Comparison of ENCODE assay signal across 15 cellular contexts in the genomic region with DNA sequence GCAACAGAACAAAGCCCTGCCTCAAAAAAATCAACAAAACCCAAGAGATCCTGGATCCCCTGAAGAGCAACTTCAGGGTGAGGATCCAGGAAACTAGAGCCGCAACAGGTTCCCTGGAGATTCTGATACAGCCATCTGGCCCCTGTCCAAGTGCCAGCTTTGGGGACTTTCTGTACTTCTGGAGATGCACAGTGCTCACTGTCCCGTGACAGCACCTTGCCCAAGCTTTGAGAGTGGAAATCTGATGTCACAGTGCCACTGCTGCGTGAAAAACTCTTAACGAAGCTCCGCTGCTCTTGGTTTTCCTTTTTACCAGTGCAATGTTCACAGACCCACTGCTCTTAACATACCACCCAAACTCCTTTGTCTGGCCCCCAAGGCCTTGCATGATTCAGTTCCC. TPM values are rescaled to one million over a fixed set of nuclear protein-coding genes. Genes with fewer than 3 reads are reported as not detected.
A peak's percentile ranks its signal among the peaks of the same experiment; 100 is the strongest.
DNase-seq lines count a peak whose midpoint lies in the region; ATAC-seq and TF ChIP-seq lines count a peak whose summit lies in the region.
"Had no signal": no experiment of that assay in that cellular context is flagged by ENCODE, and none has a peak within 500 bp of the region (broad histone marks: within the 10 kb centered on the region; RNA-seq: fewer than 3 reads in every experiment).

No MANE protein-coding gene starts in this region.

- H3K27ac ChIP-seq in PC-9 (peak overlapping the region; percentile 38; the same call in 1 of the 2 replicates), endodermal cell (ENCODE audit: low read depth, low read length) (no peak overlapping the region), ovary (peak overlapping the region in 1 of 2 donors; percentile 11)
- H3K27ac ChIP-seq: coronary artery, upper lobe of right lung had no signal

- CTCF ChIA-PET in activated CD4-positive, alpha-beta T cell treated with anti-CD3 and anti-CD28 coated beads, Interleukin-2, amount 10 ng/mL, durations not matched to agents 7 days and 5 days (lab: Charles Lee) = interaction anchor here (1.6 to 4.5 kb wide), 3 partner anchors 9 to 225 kb away, joined by 3 to 27 read pairs (median 8); no protein-coding TSS in a partner anchor
- CTCF ChIA-PET in PC-9 (lab: Charles Lee) = interaction anchor here (0.6 kb wide), 1 partner anchor 16 kb away, joined by 3 read pairs; no protein-coding TSS in a partner anchor

- H3K4me1 ChIP-seq in PC-9 (replicated peaks; ENCODE audit: insufficient read depth) = peaks cover 24% of the 10 kb centered on the region
- no peaks in the 10 kb centered on the region for H3K4me1 ChIP-seq in endodermal cell (ENCODE audit: control insufficient read depth, insufficient read depth, low read length)
- peaks cover 7% of the 10 kb centered on the region for H3K4me1 ChIP-seq in ovary (ENCODE audit: insufficient read depth)
- H3K4me1 ChIP-seq: upper lobe of right lung had no signal

- no peak for ATAC-seq in stimulated activated effector memory CD8-positive, alpha-beta T cell treated with anti-CD3 and anti-CD28 coated beads, Interleukin-12 subunit alpha, Interleukin-12 subunit beta, amount 100 ng/mL, for 72 hours
- ATAC-seq in GM18909 (IDR thresholded peaks at IDR 0.05; ENCODE audit: poor library complexity, unreplicated experiment) (no peak), HG02870 (IDR thresholded peaks at IDR 0.05; ENCODE audit: unreplicated experiment) (no peak)

- intact Hi-C loops in PC-9 (cut with micrococcal nuclease; ENCODE audit: unreplicated experiment) = loop anchor here (10.0 kb wide), 1 partner anchor 1335 kb away; the partner anchor contains the start of gene CDCA8
- intact Hi-C loops in ovary (cut with DNase I) = no loop called here

- H3F3A ChIP-seq in PC-9 (ENCODE audit: insufficient read depth, low read depth) = peaks cover 36% of the 10 kb centered on the region

- no peak for DNase-seq in activated CD4-positive, alpha-beta T cell treated with anti-CD3 and anti-CD28 coated beads, Interleukin-2, amount 10 ng/mL, durations not matched to agents 7 days and 5 days
- DNase-seq in activated CD4-positive, alpha-beta T cell treated with anti-CD3 and anti-CD28 coated beads, Interleukin-2, amount 50 U/mL, for 4 hours = no peak
- no peak for DNase-seq in PC-9
- no peak for DNase-seq in endodermal cell
- DNase-seq in stimulated activated effector memory CD8-positive, alpha-beta T cell treated with anti-CD3 and anti-CD28 coated beads, Interleukin-12 subunit alpha, Interleukin-12 subunit beta, amount 100 ng/mL, for 72 hours (ENCODE audit: low spot score in 2 of 2) = no peak
- no peak for DNase-seq in ovary
- DNase-seq: ACHN, amygdala, DMS53, OCI-M1, posterior cingulate gyrus, upper lobe of right lung had no signal

- POLR2A ChIA-PET in activated CD4-positive, alpha-beta T cell treated with anti-CD3 and anti-CD28 coated beads, Interleukin-2, amount 10 ng/mL, durations not matched to agents 7 days and 5 days (lab: Charles Lee) = no interaction called here
- POLR2A ChIA-PET in PC-9 (lab: Charles Lee; ENCODE audit: unreplicated experiment) = no interaction called here

- H3K27me3 Mint-ChIP-seq in activated CD4-positive, alpha-beta T cell treated with anti-CD3 and anti-CD28 coated beads, Interleukin-2, amount 10 ng/mL, durations not matched to agents 7 days and 5 days = no peaks in the 10 kb centered on the region
- H3K27me3 Mint-ChIP-seq in endodermal cell (ENCODE audit: insufficient read depth) = no peaks in the 10 kb centered on the region

- peak overlapping the region; percentile 86 for H3K27ac Mint-ChIP-seq in activated CD4-positive, alpha-beta T cell treated with anti-CD3 and anti-CD28 coated beads, Interleukin-2, amount 10 ng/mL, durations not matched to agents 7 days and 5 days
- H3K27ac Mint-ChIP-seq in endodermal cell = peak overlapping the region; percentile 31
- peak overlapping the region; percentile 89 for H3K27ac Mint-ChIP-seq in stimulated activated effector memory CD8-positive, alpha-beta T cell treated with anti-CD3 and anti-CD28 coated beads, Interleukin-12 subunit alpha, Interleukin-12 subunit beta, amount 100 ng/mL, for 72 hours

- TF ChIP-seq CTCF in PC-9 (conservative IDR thresholded peaks at IDR 0.05) (no peak), endodermal cell (conservative IDR thresholded peaks at IDR 0.05) (no peak), ovary (IDR thresholded peaks at IDR 0.05) (no peak)

- no peak overlapping the region for H3K4me2 ChIP-seq in PC-9

- H3K4me1 Mint-ChIP-seq in activated CD4-positive, alpha-beta T cell treated with anti-CD3 and anti-CD28 coated beads, Interleukin-2, amount 10 ng/mL, durations not matched to agents 7 days and 5 days = peaks cover 27% of the 10 kb centered on the region
- no peaks in the 10 kb centered on the region for H3K4me1 Mint-ChIP-seq in endodermal cell
- peaks cover 9% of the 10 kb centered on the region for H3K4me1 Mint-ChIP-seq in stimulated activated effector memory CD8-positive, alpha-beta T cell treated with anti-CD3 and anti-CD28 coated beads, Interleukin-12 subunit alpha, Interleukin-12 subunit beta, amount 100 ng/mL, for 72 hours

- no peak overlapping the region for H3K4me3 Mint-ChIP-seq in activated CD4-positive, alpha-beta T cell treated with anti-CD3 and anti-CD28 coated beads, Interleukin-2, amount 10 ng/mL, durations not matched to agents 7 days and 5 days
- H3K4me3 Mint-ChIP-seq in endodermal cell = no peak overlapping the region
- no peak overlapping the region for H3K4me3 Mint-ChIP-seq in stimulated activated effector memory CD8-positive, alpha-beta T cell treated with anti-CD3 and anti-CD28 coated beads, Interleukin-12 subunit alpha, Interleukin-12 subunit beta, amount 100 ng/mL, for 72 hours

- peaks cover 42% of the 10 kb centered on the region for H3K36me3 Mint-ChIP-seq in activated CD4-positive, alpha-beta T cell treated with anti-CD3 and anti-CD28 coated beads, Interleukin-2, amount 10 ng/mL, durations not matched to agents 7 days and 5 days (ENCODE audit: low read depth)
- peaks cover 64% of the 10 kb centered on the region for H3K36me3 Mint-ChIP-seq in endodermal cell (ENCODE audit: low read depth)
- H3K36me3 Mint-ChIP-seq in stimulated activated effector memory CD8-positive, alpha-beta T cell treated with anti-CD3 and anti-CD28 coated beads, Interleukin-12 subunit alpha, Interleukin-12 subunit beta, amount 100 ng/mL, for 72 hours = peaks cover 84% of the 10 kb centered on the region

- H3K36me3 ChIP-seq in PC-9 (ENCODE audit: low read depth) (peaks cover 20% of the 10 kb centered on the region; the same call in 1 of the 2 replicates), endodermal cell (ENCODE audit: control insufficient read depth, insufficient read depth, low read length) (peaks cover 80% of the 10 kb centered on the region), ovary (no peaks in the 10 kb centered on the region)

- no peak overlapping the region for H3K9ac ChIP-seq in endodermal cell (ENCODE audit: extremely low read depth, low read length, poor library complexity, severe bottlenecking)

- no peaks in the 10 kb centered on the region for H3K9me2 ChIP-seq in PC-9 (ENCODE audit: insufficient read depth)

- no peak for TF ChIP-seq POLR2A in ovary (IDR thresholded peaks at IDR 0.05)

- peaks cover 3% of the 10 kb centered on the region for H4K20me1 ChIP-seq in PC-9 (ENCODE audit: insufficient read depth)

- peaks cover 21% of the 10 kb centered on the region; the same call in 1 of the 2 replicates for H3K79me2 ChIP-seq in PC-9 (ENCODE audit: low read depth)

- no peak for TF ChIP-seq EP300 in ovary (IDR thresholded peaks at IDR 0.05)

- H3K9me3 Mint-ChIP-seq in activated CD4-positive, alpha-beta T cell treated with anti-CD3 and anti-CD28 coated beads, Interleukin-2, amount 10 ng/mL, durations not matched to agents 7 days and 5 days = no peaks in the 10 kb centered on the region
- H3K9me3 Mint-ChIP-seq in endodermal cell = no peaks in the 10 kb centered on the region
- no peaks in the 10 kb centered on the region for H3K9me3 Mint-ChIP-seq in stimulated activated effector memory CD8-positive, alpha-beta T cell treated with anti-CD3 and anti-CD28 coated beads, Interleukin-12 subunit alpha, Interleukin-12 subunit beta, amount 100 ng/mL, for 72 hours

- no peak overlapping the region for H2AFZ ChIP-seq in PC-9

- BruUV-seq in PC-9 (replicated peaks; lab: Mats Ljungman, UMichigan) = no TSS peak

- H3K4me3 ChIP-seq in PC-9 (no peak overlapping the region), endodermal cell (ENCODE audit: low read length) (no peak overlapping the region), ovary (no peak overlapping the region)
- H3K4me3 ChIP-seq: coronary artery, upper lobe of right lung had no signal

- no peaks in the 10 kb centered on the region for H3K27me3 ChIP-seq in PC-9 (ENCODE audit: insufficient read depth, low read depth)
- H3K27me3 ChIP-seq in endodermal cell (ENCODE audit: control insufficient read depth, insufficient read depth, low read length, poor library complexity, severe bottlenecking) = no peaks in the 10 kb centered on the region
- H3K27me3 ChIP-seq in ovary = no peaks in the 10 kb centered on the region
- H3K27me3 ChIP-seq: upper lobe of right lung had no signal

- H3K9me3 ChIP-seq in PC-9 (ENCODE audit: insufficient read depth, low read depth) (no peaks in the 10 kb centered on the region), endodermal cell (ENCODE audit: control insufficient read depth, low read length) (no peaks in the 10 kb centered on the region), ovary (no peaks in the 10 kb centered on the region)
- H3K9me3 ChIP-seq: upper lobe of right lung had no signal

- 93 to 94% methylated on average over 5 of the region's 5 CpGs for WGBS in endodermal cell (ENCODE audit: insufficient coverage in 1 of 2, insufficient read length in 1 of 2), 2 experiments
- WGBS in ovary, 3 donors = 95 to 96% (median 96%) methylated on average over 5 of the region's 5 CpGs

RNA-seq across cellular contexts. Expression of gene STK40, which starts 26.3 kb away (rescaled TPM):
- total RNA-seq in activated CD4-positive, alpha-beta T cell treated with anti-CD3 and anti-CD28 coated beads, Interleukin-2, amount 10 ng/mL, durations not matched to agents 7 days and 5 days = 10 to 100 TPM; 53.7 to 59.1 TPM
- total RNA-seq in PC-9 (2021) (42.9 and 59.2 TPM in 2 replicates), endodermal cell (10 to 100 TPM; 19.4 to 32.4 TPM), ovary (100 to 1,000 TPM in 1 of 7 donors, 10 to 100 TPM in 6; 22.9 to 104 (median 83.2) TPM)
- 39.4 TPM for polyA plus RNA-seq in endodermal cell (2013, experiment 1 of 2)
- 38.5 TPM for polyA plus RNA-seq in endodermal cell (2013, experiment 2 of 2)
- 10 to 100 TPM; 23.0 to 52.9 TPM for polyA plus RNA-seq in ovary

RNA-seq across cellular contexts. Expression of gene EVA1B, which starts 35.9 kb away (rescaled TPM):
- total RNA-seq in activated CD4-positive, alpha-beta T cell treated with anti-CD3 and anti-CD28 coated beads, Interleukin-2, amount 10 ng/mL, durations not matched to agents 7 days and 5 days = 1 to 10 TPM; 7.3 to 9.3 TPM
- total RNA-seq in PC-9 (2021) (12.4 and 20.5 TPM in 2 replicates), endodermal cell (10 to 100 TPM; 14.1 to 16.3 TPM), ovary (100 to 1,000 TPM in 1 of 7 donors, 10 to 100 TPM in 6; 39.9 to 113 (median 56.8) TPM)
- polyA plus RNA-seq in endodermal cell (2013, experiment 1 of 2) = 26.5 TPM
- 28.6 TPM for polyA plus RNA-seq in endodermal cell (2013, experiment 2 of 2)
- polyA plus RNA-seq in ovary = 10 to 100 TPM in 1 of 2 donors, not detected in 1; 54.1 TPM

RNA-seq across cellular contexts. Expression of gene LSM10, which starts 38.3 kb away (rescaled TPM):
- total RNA-seq in activated CD4-positive, alpha-beta T cell treated with anti-CD3 and anti-CD28 coated beads, Interleukin-2, amount 10 ng/mL, durations not matched to agents 7 days and 5 days = 10 to 100 TPM; 39.3 to 39.4 TPM
- 33.4 and 39.7 TPM in 2 replicates for total RNA-seq in PC-9 (2021)
- total RNA-seq in endodermal cell = 10 to 100 TPM; 37.5 to 45.6 TPM
- polyA plus RNA-seq in endodermal cell (2013, experiment 1 of 2) = 31.2 TPM
- polyA plus RNA-seq in endodermal cell (2013, experiment 2 of 2) = 32.0 TPM
- total RNA-seq in ovary = 10 to 100 TPM; 20.0 to 49.3 (median 37.8) TPM
- 10 to 100 TPM; 22.0 to 43.2 TPM for polyA plus RNA-seq in ovary

RNA-seq across cellular contexts. Expression of gene SH3D21, which starts 53.2 kb away (rescaled TPM):
- total RNA-seq in activated CD4-positive, alpha-beta T cell treated with anti-CD3 and anti-CD28 coated beads, Interleukin-2, amount 10 ng/mL, durations not matched to agents 7 days and 5 days = 1 to 10 TPM; 6.5 to 6.9 TPM
- total RNA-seq in PC-9 (2021) (18.3 and 25.9 TPM in 2 replicates), endodermal cell (10 to 100 TPM; 14.7 to 15.5 TPM), ovary (10 to 100 TPM in 3 of 7 donors, 1 to 10 TPM in 4; 1.9 to 22.6 (median 9.2) TPM)
- 11.3 TPM for polyA plus RNA-seq in endodermal cell (2013, experiment 1 of 2)
- polyA plus RNA-seq in endodermal cell (2013, experiment 2 of 2) = 12.9 TPM
- polyA plus RNA-seq in ovary = 1 to 10 TPM; 3.5 to 3.7 TPM

Comparison
In these comparisons a context has a peak if more than half of its experiments do, and no peak if none do; other contexts are left out.
1. H3K27ac Mint-ChIP-seq: peak in every context shown above with its lines; median percentile 89 in stimulated activated effector memory CD8-positive, alpha-beta T cell treated with anti-CD3 and anti-CD28 coated beads, Interleukin-12 subunit alpha, Interleukin-12 subunit beta, amount 100 ng/mL, for 72 hours; 86 in activated CD4-positive, alpha-beta T cell treated with anti-CD3 and anti-CD28 coated beads, Interleukin-2, amount 10 ng/mL, durations not matched to agents 7 days and 5 days; 31 in endodermal cell.